ENCODE assay signal across 14 cellular contexts in genomic region chr1:11072216-11072917, GRCh38. TPM values are rescaled to one million over a fixed set of nuclear protein-coding genes. Genes with fewer than 3 reads are reported as not detected.
DNase-seq lines count a peak whose midpoint lies in the region; ATAC-seq lines count a peak whose summit lies in the region.
"Had no signal": no experiment of that assay in that cellular context is flagged by ENCODE, and none has a peak within 500 bp of the region (broad histone marks: within the 10 kb centered on the region; RNA-seq: fewer than 3 reads in every experiment).

No MANE protein-coding gene starts in this region.

- H3K27ac Mint-ChIP-seq in T-helper 17 cell, result peak overlapping the region; percentile 91
- peak overlapping the region; percentile 72 for H3K27ac Mint-ChIP-seq in stimulated activated effector memory CD8-positive, alpha-beta T cell treated with anti-CD3 and anti-CD28 coated beads, Interleukin-12 subunit alpha, Interleukin-12 subunit beta, amount 100 ng/mL, for 72 hours
- H3K27ac Mint-ChIP-seq: activated CD8-positive, alpha-beta memory T cell treated with anti-CD3 and anti-CD28 coated beads, Interleukin-2, amount 10 ng/mL, durations not matched to agents 7 days and 5 days; T-helper 2 cell treated with Interferon-gamma antibody and Interleukin-4, amounts not matched to agents 5 μg/mL and 100 μg/mL, for 36 hours had no signal

- DNase-seq in NCI-H2196 (lab: John Stamatoyannopoulos, UW; ENCODE audit: unreplicated experiment) (peak; percentile 23), NCI-H2196 treated with DMSO at 0.1 percent for 48 hours (lab: John Stamatoyannopoulos, UW; ENCODE audit: unreplicated experiment) (no peak), NCI-H146 treated with DMSO at 0.1 percent for 48 hours (lab: John Stamatoyannopoulos, UW; ENCODE audit: unreplicated experiment) (peak; percentile 78), T-helper 17 cell (no peak), foreskin melanocyte (no peak)
- DNase-seq in stimulated activated effector memory CD8-positive, alpha-beta T cell treated with anti-CD3 and anti-CD28 coated beads, Interleukin-12 subunit alpha, Interleukin-12 subunit beta, amount 100 ng/mL, for 72 hours (ENCODE audit: low spot score in 2 of 2), result no peak
- DNase-seq: activated CD8-positive, alpha-beta memory T cell treated with anti-CD3 and anti-CD28 coated beads, Interleukin-2, amount 10 ng/mL, durations not matched to agents 7 days and 5 days; DMS 273 treated with DMSO at 0.1 percent for 48 hours; trophoblast cell had no signal

- peaks cover 10% of the 10 kb centered on the region for H3K36me3 Mint-ChIP-seq in T-helper 17 cell (ENCODE audit: low read depth)
- peaks cover 100% of the 10 kb centered on the region for H3K36me3 Mint-ChIP-seq in stimulated activated effector memory CD8-positive, alpha-beta T cell treated with anti-CD3 and anti-CD28 coated beads, Interleukin-12 subunit alpha, Interleukin-12 subunit beta, amount 100 ng/mL, for 72 hours

- peaks cover 5% of the 10 kb centered on the region for H3K4me1 Mint-ChIP-seq in T-helper 17 cell
- H3K4me1 Mint-ChIP-seq in stimulated activated effector memory CD8-positive, alpha-beta T cell treated with anti-CD3 and anti-CD28 coated beads, Interleukin-12 subunit alpha, Interleukin-12 subunit beta, amount 100 ng/mL, for 72 hours, result peaks cover 17% of the 10 kb centered on the region

- no peaks in the 10 kb centered on the region for H3K9me3 Mint-ChIP-seq in stimulated activated effector memory CD8-positive, alpha-beta T cell treated with anti-CD3 and anti-CD28 coated beads, Interleukin-12 subunit alpha, Interleukin-12 subunit beta, amount 100 ng/mL, for 72 hours
- H3K9me3 Mint-ChIP-seq: T-helper 2 cell treated with Interferon-gamma antibody and Interleukin-4, amounts not matched to agents 5 μg/mL and 100 μg/mL, for 36 hours had no signal

- H3K9me3 ChIP-seq in T-helper 17 cell (ENCODE audit: control insufficient read depth, low read length, poor library complexity, severe bottlenecking), result no peaks in the 10 kb centered on the region
- H3K9me3 ChIP-seq: A549, right lobe of liver had no signal

- ATAC-seq in T-helper 17 cell (no peak), HG02642 (IDR thresholded peaks at IDR 0.05; ENCODE audit: poor library complexity, unreplicated experiment) (no peak), HG03342 (IDR thresholded peaks at IDR 0.05; ENCODE audit: unreplicated experiment) (no peak)
- peak; percentile 49 for ATAC-seq in stimulated activated effector memory CD8-positive, alpha-beta T cell treated with anti-CD3 and anti-CD28 coated beads, Interleukin-12 subunit alpha, Interleukin-12 subunit beta, amount 100 ng/mL, for 72 hours
- ATAC-seq: A549; activated CD8-positive, alpha-beta memory T cell treated with anti-CD3 and anti-CD28 coated beads, Interleukin-2, amount 10 ng/mL, durations not matched to agents 7 days and 5 days had no signal

- H3K27me3 Mint-ChIP-seq in T-helper 17 cell, result no peaks in the 10 kb centered on the region
- H3K27me3 Mint-ChIP-seq: activated CD8-positive, alpha-beta memory T cell treated with anti-CD3 and anti-CD28 coated beads, Interleukin-2, amount 10 ng/mL, durations not matched to agents 7 days and 5 days had no signal

- no peak overlapping the region for H3K4me3 Mint-ChIP-seq in T-helper 17 cell
- no peak overlapping the region for H3K4me3 Mint-ChIP-seq in stimulated activated effector memory CD8-positive, alpha-beta T cell treated with anti-CD3 and anti-CD28 coated beads, Interleukin-12 subunit alpha, Interleukin-12 subunit beta, amount 100 ng/mL, for 72 hours
- H3K4me3 Mint-ChIP-seq: activated CD8-positive, alpha-beta memory T cell treated with anti-CD3 and anti-CD28 coated beads, Interleukin-2, amount 10 ng/mL, durations not matched to agents 7 days and 5 days; T-helper 2 cell treated with Interferon-gamma antibody and Interleukin-4, amounts not matched to agents 5 μg/mL and 100 μg/mL, for 36 hours had no signal

RNA-seq across cellular contexts. Expression of gene SRM, which starts 12.5 kb away (rescaled TPM):
- 10 to 100 TPM; 37.5 to 39.5 TPM for total RNA-seq in T-helper 17 cell

RNA-seq across cellular contexts. Expression of gene MASP2, which starts 25.3 kb away (rescaled TPM):
- under 1 TPM; 0.18 to 0.30 TPM for total RNA-seq in T-helper 17 cell
- total RNA-seq: activated CD8-positive, alpha-beta memory T cell treated with anti-CD3 and anti-CD28 coated beads, Interleukin-2, amount 10 ng/mL, durations not matched to agents 7 days and 5 days had no signal

RNA-seq across cellular contexts. Expression of gene EXOSC10, which starts 27.3 kb away (rescaled TPM):
- total RNA-seq in T-helper 17 cell, result 10 to 100 TPM; 73.8 to 82.7 TPM

RNA-seq across cellular contexts. Expression of gene TARDBP, which starts 59.9 kb away (rescaled TPM):
- 100 to 1,000 TPM; 121 to 135 TPM for total RNA-seq in T-helper 17 cell

Comparison
In these comparisons a context has a peak if more than half of its experiments do, and no peak if none do; other contexts are left out.
1. DNase-seq: peak in NCI-H2196 (single experiment) and NCI-H146 treated with DMSO at 0.1 percent for 48 hours (single experiment); none in NCI-H2196 treated with DMSO at 0.1 percent for 48 hours (single experiment), T-helper 17 cell (0 of 3), stimulated activated effector memory CD8-positive, alpha-beta T cell treated with anti-CD3 and anti-CD28 coated beads, Interleukin-12 subunit alpha, Interleukin-12 subunit beta, amount 100 ng/mL, for 72 hours (0 of 2) and foreskin melanocyte (single experiment).